Comparison of ENCODE assay signal across 18 cellular contexts in genomic region chr19:51012661-51013190, GRCh38. TPM values are rescaled to one million over a fixed set of nuclear protein-coding genes. Genes with fewer than 3 reads are reported as not detected.
DNase-seq lines count a peak whose midpoint lies in the region; ATAC-seq and TF ChIP-seq lines count a peak whose summit lies in the region.
"Had no signal": no experiment of that assay in that cellular context is flagged by ENCODE, and none has a peak within 500 bp of the region (broad histone marks: within the 10 kb centered on the region; RNA-seq: fewer than 3 reads in every experiment).

No MANE protein-coding gene starts in this region.

- TF ChIP-seq CTCF in CD14-positive monocyte (IDR thresholded peaks at IDR 0.05) (no peak), PC-3 (conservative IDR thresholded peaks at IDR 0.05; ENCODE audit: low read depth, low read length) (no peak), endothelial cell (IDR thresholded peaks at IDR 0.05; ENCODE audit: unreplicated experiment) (no peak), osteoblast (IDR thresholded peaks at IDR 0.05; ENCODE audit: extremely low read depth, low read depth, low read length) (no peak)

- H3K36me3 Mint-ChIP-seq in CD14-positive monocyte (peaks cover 0 to 7% of the 10 kb centered on the region in 2 donors), endothelial cell (ENCODE audit: low read depth, unreplicated experiment) (peaks cover 6% of the 10 kb centered on the region)
- H3K36me3 Mint-ChIP-seq: IgD-negative memory B cell had no signal

- peak; percentile 27 for DNase-seq in CD14-positive monocyte (ENCODE audit: low spot score)
- peak; percentile 71 for DNase-seq in PC-3
- DNase-seq in endothelial cell (ENCODE audit: low spot score), result no peak
- peak; percentile 42 for DNase-seq in osteoblast (ENCODE audit: insufficient read length, low spot score, missing footprints)
- no peak for DNase-seq in germinal center (ENCODE audit: low spot score)
- no peak for DNase-seq in SK-N-DZ (ENCODE audit: low spot score)
- no peak for DNase-seq in middle frontal gyrus (ENCODE audit: extremely low spot score, low spot score)
- DNase-seq: Calu3; CD4-positive, alpha-beta T cell; GF-D8; GM23248 had no signal

- no peaks in the 10 kb centered on the region for H3K27me3 ChIP-seq in PC-3 (ENCODE audit: low read length)
- peaks cover 8% of the 10 kb centered on the region for H3K27me3 ChIP-seq in osteoblast (ENCODE audit: insufficient read depth, low read length)

- peaks cover 25% of the 10 kb centered on the region; the same call in 1 of the 2 replicates for H3K4me1 ChIP-seq in PC-3 (ENCODE audit: insufficient read depth, low read length)
- H3K4me1 ChIP-seq in osteoblast (ENCODE audit: insufficient read depth, low read length), result no peaks in the 10 kb centered on the region

- H2AFZ ChIP-seq in PC-3 (ENCODE audit: low read length) (no peak overlapping the region), osteoblast (ENCODE audit: low read length) (no peak overlapping the region)
- H2AFZ ChIP-seq: GM23248 had no signal

- H3K27ac Mint-ChIP-seq in CD14-positive monocyte (no peak overlapping the region), endothelial cell (ENCODE audit: unreplicated experiment) (peak overlapping the region; percentile 24)
- H3K27ac Mint-ChIP-seq: CD4-positive, alpha-beta T cell; IgD-negative memory B cell had no signal

- H3K9me3 ChIP-seq in PC-3 (ENCODE audit: low read length), result 0 out of 2 replicates have a peak, but pooled peaks cover 4% of the 10 kb centered on the region
- no peaks in the 10 kb centered on the region for H3K9me3 ChIP-seq in osteoblast (ENCODE audit: low read depth, low read length)

- H3K4me3 Mint-ChIP-seq in CD14-positive monocyte (no peak overlapping the region), endothelial cell (ENCODE audit: unreplicated experiment) (no peak overlapping the region)
- H3K4me3 Mint-ChIP-seq: CD4-positive, alpha-beta T cell had no signal

- no peaks in the 10 kb centered on the region for H3K36me3 ChIP-seq in PC-3 (ENCODE audit: low read depth, low read length)
- no peaks in the 10 kb centered on the region for H3K36me3 ChIP-seq in osteoblast (ENCODE audit: insufficient read depth, low read length)

- no peaks in the 10 kb centered on the region for H3K79me2 ChIP-seq in PC-3 (ENCODE audit: low read length)
- no peaks in the 10 kb centered on the region for H3K79me2 ChIP-seq in osteoblast (ENCODE audit: insufficient read depth, low read length)

- H3K27me3 Mint-ChIP-seq in CD14-positive monocyte (ENCODE audit: low read depth in 3 of 3) (peaks cover 43 to 55% (median 46%) of the 10 kb centered on the region in 3 donors), endothelial cell (ENCODE audit: unreplicated experiment) (peaks cover 9% of the 10 kb centered on the region)

- H3K9me2 ChIP-seq in PC-3 (replicated peaks; ENCODE audit: low read length), result no peaks in the 10 kb centered on the region

- H3K4me3 ChIP-seq in PC-3 (ENCODE audit: low read length) (no peak overlapping the region), osteoblast (ENCODE audit: insufficient read depth, low read length) (no peak overlapping the region)
- H3K4me3 ChIP-seq: GM23248 had no signal

- POLR2A ChIA-PET in PC-3 (lab: Charles Lee; ENCODE audit: unreplicated experiment), result interaction anchor here (0.7 kb wide), 1 partner anchor 35 kb away, joined by 10 read pairs; no protein-coding TSS in a partner anchor

- H4K20me1 ChIP-seq in PC-3 (ENCODE audit: low read length) (no peaks in the 10 kb centered on the region), osteoblast (ENCODE audit: insufficient read depth, low read length) (no peaks in the 10 kb centered on the region)

- H3K9ac ChIP-seq in PC-3 (ENCODE audit: low read length), result no peak overlapping the region
- H3K9ac ChIP-seq: GM23248, KMS-11 had no signal

- H3F3A ChIP-seq in PC-3 (ENCODE audit: low read length, unreplicated experiment), result no peaks in the 10 kb centered on the region

- H3K27ac ChIP-seq in PC-3 (ENCODE audit: low read length), result no peak overlapping the region
- no peak overlapping the region for H3K27ac ChIP-seq in osteoblast (ENCODE audit: low read depth, low read length)
- H3K27ac ChIP-seq: GM23248, KMS-11 had no signal

- ATAC-seq in PC-3 (no peak), HG03520 (IDR thresholded peaks at IDR 0.05; ENCODE audit: unreplicated experiment) (no peak)
- ATAC-seq: HCT116 had no signal

- H3K4me2 ChIP-seq in PC-3 (ENCODE audit: low read length), result no peak overlapping the region
- H3K4me2 ChIP-seq in osteoblast (ENCODE audit: insufficient read depth, low read length), result no peak overlapping the region
- H3K4me2 ChIP-seq: KMS-11 had no signal

- H3K9me3 Mint-ChIP-seq in CD14-positive monocyte (peaks cover 0 to 10% (median 7%) of the 10 kb centered on the region in 7 donors), endothelial cell (ENCODE audit: unreplicated experiment) (no peaks in the 10 kb centered on the region)
- H3K9me3 Mint-ChIP-seq: CD4-positive, alpha-beta T cell had no signal

- no TSS peak for BruUV-seq in PC-3 (replicated peaks; lab: Mats Ljungman, UMichigan)

- CTCF ChIA-PET in PC-3 (lab: Charles Lee), result interaction anchor here (0.6 kb wide), 1 partner anchor 60 kb away, joined by 3 read pairs; the partner anchor contains the start of gene KLK5

- peaks cover 11% of the 10 kb centered on the region for H3K4me1 Mint-ChIP-seq in CD14-positive monocyte
- peaks cover 5% of the 10 kb centered on the region for H3K4me1 Mint-ChIP-seq in endothelial cell (ENCODE audit: unreplicated experiment)

- intact Hi-C loops in CD14-positive monocyte (cut with micrococcal nuclease) (no loop called here), PC-3 (cut with micrococcal nuclease) (no loop called here)

RNA-seq across cellular contexts. Expression of gene KLK10, which starts 6.8 kb away (rescaled TPM):
- not detected for polyA plus RNA-seq in CD14-positive monocyte
- total RNA-seq in PC-3 (2014; rRNA removed) (1.2 and 2.9 TPM in 2 replicates), endothelial cell (ENCODE audit: unreplicated experiment) (11.1 TPM), osteoblast (not detected in 2 replicates)
- not detected in 2 replicates for polyA plus RNA-seq in SK-N-DZ (2014; cell fraction: cytosol; rRNA removed)
- polyA plus RNA-seq in SK-N-DZ (2014; cell fraction: nucleus; rRNA removed), result not detected in 2 replicates
- total RNA-seq: A673; CD4-positive, alpha-beta T cell; GM23248; HT1080 had no signal
- polyA plus RNA-seq: BJ, GM23248, IgD-negative memory B cell had no signal

RNA-seq across cellular contexts. Expression of gene KLK8, which starts 11.3 kb away (rescaled TPM):
- polyA plus RNA-seq in CD14-positive monocyte, result not detected
- 2.3 TPM in 1 of 2 replicates, not detected in the other for total RNA-seq in PC-3 (2014; rRNA removed)
- not detected for total RNA-seq in endothelial cell (ENCODE audit: unreplicated experiment)
- total RNA-seq in osteoblast, result not detected in 2 replicates
- polyA plus RNA-seq in SK-N-DZ (2014; cell fraction: cytosol; rRNA removed), result not detected in 2 replicates
- not detected in 2 replicates for polyA plus RNA-seq in SK-N-DZ (2014; cell fraction: nucleus; rRNA removed)
- total RNA-seq: A673; CD4-positive, alpha-beta T cell; GM23248; HT1080 had no signal
- polyA plus RNA-seq: BJ, GM23248, IgD-negative memory B cell had no signal

RNA-seq across cellular contexts. Expression of gene KLK11, which starts 13.7 kb away (rescaled TPM):
- not detected for polyA plus RNA-seq in CD14-positive monocyte
- total RNA-seq in PC-3 (2014; rRNA removed), result 0.23 TPM in 1 of 2 replicates, not detected in the other
- total RNA-seq in endothelial cell (ENCODE audit: unreplicated experiment), result not detected
- not detected in 2 replicates for total RNA-seq in osteoblast
- polyA plus RNA-seq in SK-N-DZ (2014; cell fraction: cytosol; rRNA removed), result not detected in 2 replicates
- not detected in 2 replicates for polyA plus RNA-seq in SK-N-DZ (2014; cell fraction: nucleus; rRNA removed)
- total RNA-seq: A673; CD4-positive, alpha-beta T cell; GM23248; HT1080 had no signal
- polyA plus RNA-seq: BJ, GM23248, IgD-negative memory B cell had no signal

RNA-seq across cellular contexts. Expression of gene KLK12, which starts 22.1 kb away (rescaled TPM):
- not detected for polyA plus RNA-seq in CD14-positive monocyte
- total RNA-seq in PC-3 (2014; rRNA removed) (not detected in 2 replicates), endothelial cell (ENCODE audit: unreplicated experiment) (not detected), osteoblast (not detected in 2 replicates)
- polyA plus RNA-seq in SK-N-DZ (2014; cell fraction: cytosol; rRNA removed), result not detected in 2 replicates
- polyA plus RNA-seq in SK-N-DZ (2014; cell fraction: nucleus; rRNA removed), result not detected in 2 replicates
- total RNA-seq: A673; Calu3; CD4-positive, alpha-beta T cell; GM23248; HT1080 had no signal
- polyA plus RNA-seq: BJ, GM23248, IgD-negative memory B cell had no signal

RNA-seq across cellular contexts. Expression of gene KLK7, which starts 29.0 kb away (rescaled TPM):
- polyA plus RNA-seq in CD14-positive monocyte, result not detected
- 0.23 and 3.6 TPM in 2 replicates for total RNA-seq in PC-3 (2014; rRNA removed)
- total RNA-seq in endothelial cell (ENCODE audit: unreplicated experiment), result not detected
- not detected in 2 replicates for total RNA-seq in osteoblast
- not detected in 2 replicates for polyA plus RNA-seq in SK-N-DZ (2014; cell fraction: cytosol; rRNA removed)
- polyA plus RNA-seq in SK-N-DZ (2014; cell fraction: nucleus; rRNA removed), result not detected in 2 replicates
- total RNA-seq: A673; CD4-positive, alpha-beta T cell; GM23248; HT1080 had no signal
- polyA plus RNA-seq: BJ, GM23248, IgD-negative memory B cell had no signal

Comparison
In these comparisons a context has a peak if more than half of its experiments do, and no peak if none do; other contexts are left out.
1. DNase-seq: peak in CD14-positive monocyte (single experiment), PC-3 (single experiment) and osteoblast (single experiment); none in endothelial cell (single experiment), germinal center (single experiment), SK-N-DZ (single experiment) and middle frontal gyrus (single experiment).